8 cellular contexts compared by ENCODE assay signal in the genomic region with DNA sequence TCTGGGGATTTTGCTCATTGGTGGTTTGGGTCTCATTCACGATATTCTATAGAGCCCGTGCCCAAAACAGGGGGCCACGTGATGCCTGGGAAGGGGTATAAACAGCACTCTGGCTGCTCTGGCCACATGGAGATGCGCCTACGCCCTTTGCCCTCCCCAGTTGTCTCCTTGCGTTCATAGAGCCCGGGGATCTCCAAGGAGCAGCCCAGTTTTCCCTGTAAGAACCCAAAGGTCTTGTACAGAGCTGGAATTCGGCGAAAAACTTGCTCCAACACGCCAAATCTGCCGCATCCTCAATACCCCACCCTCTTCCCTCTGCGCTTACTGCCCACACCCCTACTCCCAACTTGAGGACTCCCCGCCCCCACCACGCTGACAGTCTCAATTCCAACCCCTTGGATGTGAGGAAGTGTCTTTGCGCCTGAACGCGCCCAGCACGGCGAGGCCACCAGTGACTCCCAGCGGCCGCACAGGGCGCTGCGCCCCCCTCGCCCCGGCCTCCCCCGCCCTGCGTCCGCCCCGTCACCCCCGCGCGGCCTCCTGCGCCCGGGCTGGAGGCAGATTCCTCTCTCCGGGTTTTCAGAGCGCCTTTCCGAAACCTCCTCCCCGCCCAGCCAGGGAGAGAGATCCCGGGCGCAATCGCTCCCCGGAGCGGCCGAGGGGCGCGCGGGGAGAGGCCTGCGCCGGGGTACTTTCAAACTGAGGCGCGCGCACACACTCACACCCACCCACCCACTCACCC. TPM values are rescaled to one million over a fixed set of nuclear protein-coding genes. Genes with fewer than 3 reads are reported as not detected.
DNase-seq lines count a peak whose midpoint lies in the region; ATAC-seq and TF ChIP-seq lines count a peak whose summit lies in the region.

A gene (plus strand): TSS at position 582 of the 742 bp plus-strand sequence. CDS start 558 bp downstream, outside the sequence.

- H2AFZ ChIP-seq in neuron (ENCODE audit: low read depth, low read length) = peak within 1 kb of the TSS; percentile 48

- peak within 1 kb of the TSS; percentile 60 for H3K27ac Mint-ChIP-seq in Calu3 (ENCODE audit: unreplicated experiment)
- H3K27ac Mint-ChIP-seq in activated T-helper 2 cell treated with anti-CD3 and anti-CD28 coated beads, Interferon-gamma antibody, Interleukin-2, Interleukin-4, amounts not matched to agents 10 μg/mL and 5 μg/mL and 100 μg/mL, durations not matched to agents 14 hours and 24 hours and 36 hours = no peak within 1 kb of the TSS

- H3K27me3 ChIP-seq in neuron (ENCODE audit: insufficient read depth, low read length) = peaks cover 4% of the 10 kb centered on the region

- DNase-seq in Calu3 (peak; percentile 84), KBM-7 (peak; percentile 9), T1000 (lab: John Stamatoyannopoulos, UW) (peak; percentile 47), foreskin fibroblast (peak; percentile 69 to 90)
- no peak for DNase-seq in activated T-helper 2 cell treated with anti-CD3 and anti-CD28 coated beads, Interferon-gamma antibody, Interleukin-2, Interleukin-4, amounts not matched to agents 10 μg/mL and 5 μg/mL and 100 μg/mL, durations not matched to agents 14 hours and 24 hours and 36 hours (ENCODE audit: low spot score)

- H3K36me3 ChIP-seq in neuron (ENCODE audit: insufficient read depth, low read length) = no peaks in the 10 kb centered on the region

- H3K36me3 Mint-ChIP-seq in Calu3 (ENCODE audit: insufficient read depth, unreplicated experiment) = peaks cover 37% of the 10 kb centered on the region
- H3K36me3 Mint-ChIP-seq in activated T-helper 2 cell treated with anti-CD3 and anti-CD28 coated beads, Interferon-gamma antibody, Interleukin-2, Interleukin-4, amounts not matched to agents 10 μg/mL and 5 μg/mL and 100 μg/mL, durations not matched to agents 14 hours and 24 hours and 36 hours (ENCODE audit: low read depth) = no peaks in the 10 kb centered on the region

- peaks cover 21% of the 10 kb centered on the region for H3K4me1 Mint-ChIP-seq in Calu3 (ENCODE audit: low read depth, unreplicated experiment)
- peaks cover 7% of the 10 kb centered on the region for H3K4me1 Mint-ChIP-seq in activated T-helper 2 cell treated with anti-CD3 and anti-CD28 coated beads, Interferon-gamma antibody, Interleukin-2, Interleukin-4, amounts not matched to agents 10 μg/mL and 5 μg/mL and 100 μg/mL, durations not matched to agents 14 hours and 24 hours and 36 hours (ENCODE audit: low read depth)

- H3K9me3 ChIP-seq in neuron (ENCODE audit: low read length) = no peaks in the 10 kb centered on the region

- H3K4me3 ChIP-seq in foreskin fibroblast (ENCODE audit: low read depth in 1 of 2, low read length in 2 of 2) = peak within 1 kb of the TSS; percentile 66 to 82
- peak within 1 kb of the TSS; percentile 69 for H3K4me3 ChIP-seq in neuron (ENCODE audit: low read length)

- in situ Hi-C loops in KBM-7 (cut with MboI; ENCODE audit: low pct_unique_long_range_greater_than_20kb, low sequenced_read_pairs) = no loop called here

- TF ChIP-seq CTCF in Calu3 (IDR thresholded peaks at IDR 0.05; ENCODE audit: unreplicated experiment) (peak; percentile 64), foreskin fibroblast (IDR thresholded peaks at IDR 0.05; ENCODE audit: low read depth, low read length) (peak; percentile 21)

- H3K4me1 ChIP-seq in neuron (ENCODE audit: insufficient read depth, low read length) = peaks cover 2% of the 10 kb centered on the region

- no peaks in the 10 kb centered on the region for H3K27me3 Mint-ChIP-seq in Calu3 (ENCODE audit: unreplicated experiment)
- H3K27me3 Mint-ChIP-seq in activated T-helper 2 cell treated with anti-CD3 and anti-CD28 coated beads, Interferon-gamma antibody, Interleukin-2, Interleukin-4, amounts not matched to agents 10 μg/mL and 5 μg/mL and 100 μg/mL, durations not matched to agents 14 hours and 24 hours and 36 hours (ENCODE audit: low read depth) = peaks cover 31% of the 10 kb centered on the region

- no peak for ATAC-seq in GM21528 (IDR thresholded peaks at IDR 0.05; ENCODE audit: low FRiP score, unreplicated experiment)
- ATAC-seq in HG02798 (IDR thresholded peaks at IDR 0.05; ENCODE audit: poor library complexity, unreplicated experiment) = no peak

- no TSS peak for BruUV-seq in Calu3 (replicated peaks; lab: Mats Ljungman, UMichigan)

- H3K4me3 Mint-ChIP-seq in Calu3 (ENCODE audit: low read depth, unreplicated experiment) = peak within 1 kb of the TSS; percentile 87
- no peak within 1 kb of the TSS for H3K4me3 Mint-ChIP-seq in activated T-helper 2 cell treated with anti-CD3 and anti-CD28 coated beads, Interferon-gamma antibody, Interleukin-2, Interleukin-4, amounts not matched to agents 10 μg/mL and 5 μg/mL and 100 μg/mL, durations not matched to agents 14 hours and 24 hours and 36 hours (ENCODE audit: low read depth)

- intact Hi-C loops in Calu3 (cut with micrococcal nuclease; ENCODE audit: unreplicated experiment) = loop anchor here (1.0 to 5.0 kb wide), 3 partner anchors 132 to 218 kb away; no protein-coding TSS in a partner anchor
- intact Hi-C loops in activated T-helper 2 cell treated with anti-CD3 and anti-CD28 coated beads, Interferon-gamma antibody, Interleukin-2, Interleukin-4, amounts not matched to agents 10 μg/mL and 5 μg/mL and 100 μg/mL, durations not matched to agents 14 hours and 24 hours and 36 hours (cut with micrococcal nuclease) = no loop called here

- CTCF ChIA-PET in Calu3 (lab: Charles Lee) = no interaction called here

- no peaks in the 10 kb centered on the region for H3K9me3 Mint-ChIP-seq in Calu3 (ENCODE audit: low read depth, unreplicated experiment)
- H3K9me3 Mint-ChIP-seq in activated T-helper 2 cell treated with anti-CD3 and anti-CD28 coated beads, Interferon-gamma antibody, Interleukin-2, Interleukin-4, amounts not matched to agents 10 μg/mL and 5 μg/mL and 100 μg/mL, durations not matched to agents 14 hours and 24 hours and 36 hours = no peaks in the 10 kb centered on the region

RNA-seq across cellular contexts. Expression of the gene that starts here (rescaled TPM):
- 14.7 and 19.5 TPM in 2 replicates for total RNA-seq in Calu3 (2022)
- 3.8 and 8.3 TPM in 2 replicates for total RNA-seq in activated T-helper 2 cell treated with anti-CD3 and anti-CD28 coated beads, Interferon-gamma antibody, Interleukin-2, Interleukin-4, amounts not matched to agents 10 μg/mL and 5 μg/mL and 100 μg/mL, durations not matched to agents 14 hours and 24 hours and 36 hours
